In genomic region chr2:109371481-109372170, GRCh38 we compare ENCODE assay signal across 18 cellular contexts.
"Had no signal": no experiment of that assay in that cellular context is flagged by ENCODE, and none has a peak within 500 bp of the region (broad histone marks: within the 10 kb centered on the region; RNA-seq: fewer than 3 reads in every experiment).

No MANE protein-coding gene starts in this region.

- DNase-seq: activated CD4-positive, alpha-beta memory T cell treated with anti-CD3 and anti-CD28 coated beads, Interleukin-2, amount 10 ng/mL, durations not matched to agents 7 days and 5 days; activated CD4-positive, alpha-beta T cell treated with anti-CD3 and anti-CD28 coated beads for 1 hour; activated naive CD4-positive, alpha-beta T cell; activated naive CD8-positive, alpha-beta T cell treated with anti-CD3 and anti-CD28 coated beads, Interleukin-2, amount 10 ng/mL, durations not matched to agents 7 days and 5 days; brain microvascular endothelial cell; effector memory CD8-positive, alpha-beta T cell; heart right ventricle; mammary epithelial cell; naive B cell; stimulated activated CD4-positive, alpha-beta T cell treated with anti-CD3 and anti-CD28 coated beads, Interleukin-15, amount 100 ng/mL, for 24 hours; stimulated activated CD4-positive, alpha-beta T cell treated with anti-CD3 and anti-CD28 coated beads, Interleukin-4, amount 100 ng/mL, for 1 hour; stimulated activated naive B cell treated with anti-CD40 and anti-IgM and Interleukin-4, amounts not matched to agents 10 μg/mL and 1 μg/mL and 100 μg/mL, for 72 hours; T-helper 1 cell; T1000 had no signal

- H3K4me3 ChIP-seq: gastroesophageal sphincter, heart right ventricle, skin epidermis, tibial nerve had no signal

- ATAC-seq: effector memory CD8-positive, alpha-beta T cell; gastroesophageal sphincter; heart right ventricle; SK-N-SH treated with all-trans-retinoic acid at 6 μM for 48 hours; stimulated activated naive B cell treated with anti-CD40 and anti-IgM and Interleukin-4, amounts not matched to agents 10 μg/mL and 1 μg/mL and 100 μg/mL, for 72 hours had no signal

- H3K27ac ChIP-seq: brain microvascular endothelial cell, gastroesophageal sphincter, heart right ventricle, skin epidermis, tibial nerve had no signal

- H3K9me3 ChIP-seq: gastroesophageal sphincter, heart right ventricle, tibial nerve had no signal

- H3K27me3 ChIP-seq: brain microvascular endothelial cell, gastroesophageal sphincter, heart right ventricle, tibial nerve had no signal

- H3K36me3 ChIP-seq: brain microvascular endothelial cell had no signal
